In the genomic region with DNA sequence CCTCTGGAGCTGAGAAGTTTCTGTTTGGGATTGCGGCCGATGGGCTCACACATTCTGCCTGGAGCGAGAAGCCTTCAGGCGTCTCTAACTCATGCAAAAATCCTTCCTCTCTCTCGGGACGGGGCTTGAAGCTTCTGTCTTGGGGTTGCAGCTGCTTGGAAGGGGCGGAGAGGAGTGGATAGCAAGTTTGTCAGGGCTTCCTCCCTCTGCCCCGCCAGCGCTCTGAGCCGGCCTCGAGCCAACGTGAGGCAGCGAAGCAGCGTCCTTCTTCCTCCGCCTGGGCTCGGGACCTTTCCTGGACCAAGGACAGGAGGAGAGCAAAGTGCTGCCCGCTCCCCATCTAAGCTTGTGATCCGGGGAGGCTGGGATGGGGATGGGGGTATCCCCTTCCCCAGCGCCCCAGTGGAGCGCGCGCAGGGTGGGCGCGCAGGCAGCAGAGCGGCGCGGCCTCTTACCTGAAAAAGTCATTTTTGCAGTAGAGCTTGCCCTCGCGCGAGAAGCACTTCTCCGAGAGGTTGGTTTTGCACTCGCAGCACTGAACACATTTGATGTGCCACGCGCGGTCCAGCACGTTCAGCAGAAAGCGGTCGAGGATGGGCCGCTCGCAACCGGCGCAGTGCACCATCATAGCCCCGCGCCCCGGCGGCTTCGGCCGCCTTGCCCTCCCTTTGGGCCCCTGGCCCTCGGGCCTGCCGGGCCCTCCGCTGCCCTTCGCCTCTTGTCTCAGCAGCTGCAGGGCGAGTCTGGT, we compare ENCODE assay signal across 27 cellular contexts. TPM values are rescaled to one million over a fixed set of nuclear protein-coding genes. Genes with fewer than 3 reads are reported as not detected.
A peak's percentile ranks its signal among the peaks of the same experiment; 100 is the strongest.
DNase-seq lines count a peak whose midpoint lies in the region; ATAC-seq and TF ChIP-seq lines count a peak whose summit lies in the region.
"Had no signal": no experiment of that assay in that cellular context is flagged by ENCODE, and none has a peak within 500 bp of the region (broad histone marks: within the 10 kb centered on the region; RNA-seq: fewer than 3 reads in every experiment).

No MANE protein-coding gene starts in this region.

- no peaks in the 10 kb centered on the region for H3K9me3 Mint-ChIP-seq in activated T-helper 2 cell treated with anti-CD3 and anti-CD28 coated beads, Interferon-gamma antibody, Interleukin-2, Interleukin-4, amounts not matched to agents 10 μg/mL and 5 μg/mL and 100 μg/mL, durations not matched to agents 14 hours and 24 hours and 36 hours
- H3K9me3 Mint-ChIP-seq: activated B cell treated with CpG ODN at 0.5 μM for 24 hours; activated naive CD8-positive, alpha-beta T cell treated with anti-CD3 and anti-CD28 coated beads, Interleukin-2, amount 10 ng/mL, durations not matched to agents 7 days and 5 days; CD4-positive, alpha-beta T cell had no signal

- H3K4me3 Mint-ChIP-seq in activated T-helper 2 cell treated with anti-CD3 and anti-CD28 coated beads, Interferon-gamma antibody, Interleukin-2, Interleukin-4, amounts not matched to agents 10 μg/mL and 5 μg/mL and 100 μg/mL, durations not matched to agents 14 hours and 24 hours and 36 hours (ENCODE audit: low read depth), result no peak overlapping the region
- H3K4me3 Mint-ChIP-seq: activated B cell treated with CpG ODN at 0.5 μM for 24 hours; activated naive CD8-positive, alpha-beta T cell treated with anti-CD3 and anti-CD28 coated beads, Interleukin-2, amount 10 ng/mL, durations not matched to agents 7 days and 5 days; CD4-positive, alpha-beta T cell had no signal

- H3K9ac ChIP-seq in neural cell (ENCODE audit: low read length), result peak overlapping the region; percentile 60

- no peak for TF ChIP-seq RAD21 in neural cell (conservative IDR thresholded peaks at IDR 0.05)

- no peaks in the 10 kb centered on the region for H3F3A ChIP-seq in neural cell (ENCODE audit: insufficient read depth, low read length, poor library complexity, severe bottlenecking)

- no peak overlapping the region for H3K4me2 ChIP-seq in neural cell (ENCODE audit: low read length)

- peaks cover 3% of the 10 kb centered on the region for H3K4me1 Mint-ChIP-seq in activated T-helper 2 cell treated with anti-CD3 and anti-CD28 coated beads, Interferon-gamma antibody, Interleukin-2, Interleukin-4, amounts not matched to agents 10 μg/mL and 5 μg/mL and 100 μg/mL, durations not matched to agents 14 hours and 24 hours and 36 hours (ENCODE audit: low read depth)

- peak overlapping the region; percentile 34 for H3K27ac ChIP-seq in neural cell (ENCODE audit: low read length)
- H3K27ac ChIP-seq: dorsolateral prefrontal cortex, epithelial cell of prostate, left ventricle myocardium inferior, spleen had no signal

- peaks cover 84% of the 10 kb centered on the region for H3K27me3 Mint-ChIP-seq in activated T-helper 2 cell treated with anti-CD3 and anti-CD28 coated beads, Interferon-gamma antibody, Interleukin-2, Interleukin-4, amounts not matched to agents 10 μg/mL and 5 μg/mL and 100 μg/mL, durations not matched to agents 14 hours and 24 hours and 36 hours (ENCODE audit: low read depth)

- peaks cover 100% of the 10 kb centered on the region for H3K27me3 ChIP-seq in neural cell (ENCODE audit: insufficient read depth, low read depth, low read length)

- H3K9me3 ChIP-seq in neural cell (ENCODE audit: low read length), result peaks cover 20% of the 10 kb centered on the region
- H3K9me3 ChIP-seq: left ventricle myocardium inferior, spleen had no signal

- no peaks in the 10 kb centered on the region for H3K36me3 ChIP-seq in neural cell (ENCODE audit: insufficient read depth, low read length)
- H3K36me3 ChIP-seq: left ventricle myocardium inferior, spleen had no signal

- H4K20me1 ChIP-seq in neural cell (ENCODE audit: insufficient read depth), result no peaks in the 10 kb centered on the region

- H3K79me2 ChIP-seq in neural cell (replicated peaks; ENCODE audit: insufficient read depth, low read length), result no peaks in the 10 kb centered on the region

- no peaks in the 10 kb centered on the region for H3K9me2 ChIP-seq in neural cell (ENCODE audit: insufficient read depth, low read length)

- H3K27ac Mint-ChIP-seq in activated T-helper 2 cell treated with anti-CD3 and anti-CD28 coated beads, Interferon-gamma antibody, Interleukin-2, Interleukin-4, amounts not matched to agents 10 μg/mL and 5 μg/mL and 100 μg/mL, durations not matched to agents 14 hours and 24 hours and 36 hours, result no peak overlapping the region
- H3K27ac Mint-ChIP-seq: activated B cell treated with CpG ODN at 0.5 μM for 24 hours; activated naive CD8-positive, alpha-beta T cell treated with anti-CD3 and anti-CD28 coated beads, Interleukin-2, amount 10 ng/mL, durations not matched to agents 7 days and 5 days; CD4-positive, alpha-beta T cell; naive thymus-derived CD4-positive, alpha-beta T cell had no signal

- DNase-seq in AG08396 (ENCODE audit: low spot score), result peak; percentile 14
- peak; percentile 39 for DNase-seq in GM20000 (ENCODE audit: low spot score)
- DNase-seq in ecto neural progenitor cell (ENCODE audit: low spot score), result peak; percentile 75
- no peak for DNase-seq in activated T-helper 2 cell treated with anti-CD3 and anti-CD28 coated beads, Interferon-gamma antibody, Interleukin-2, Interleukin-4, amounts not matched to agents 10 μg/mL and 5 μg/mL and 100 μg/mL, durations not matched to agents 14 hours and 24 hours and 36 hours (ENCODE audit: low spot score)
- no peak for DNase-seq in NCI-H524 treated with DMSO at 0.1 percent for 48 hours (lab: John Stamatoyannopoulos, UW)
- DNase-seq: activated B cell treated with CpG ODN at 0.5 μM for 24 hours; activated CD4-positive, alpha-beta T cell treated with anti-CD3 and anti-CD28 coated beads, Interleukin-2, amount 50 U/mL, for 4 hours; activated naive CD8-positive, alpha-beta T cell treated with anti-CD3 and anti-CD28 coated beads, Interleukin-2, amount 10 ng/mL, durations not matched to agents 7 days and 5 days; CD4-positive, alpha-beta T cell; cerebellar nuclear complex; DMS153; dorsolateral prefrontal cortex; GF-D8; left ventricle myocardium inferior; naive thymus-derived CD4-positive, alpha-beta T cell; NCI-H1694 treated with DMSO at 0.1 percent for 48 hours; NCI-H2227 treated with DMSO at 0.1 percent for 48 hours; NCI-H774; spleen; stimulated activated CD4-positive, alpha-beta T cell treated with anti-CD3 and anti-CD28 coated beads, Interleukin-4, amount 100 ng/mL, for 1 hour; stimulated activated naive CD4-positive, alpha-beta T cell had no signal

- no peaks in the 10 kb centered on the region for H3K36me3 Mint-ChIP-seq in activated T-helper 2 cell treated with anti-CD3 and anti-CD28 coated beads, Interferon-gamma antibody, Interleukin-2, Interleukin-4, amounts not matched to agents 10 μg/mL and 5 μg/mL and 100 μg/mL, durations not matched to agents 14 hours and 24 hours and 36 hours (ENCODE audit: low read depth)

- TF ChIP-seq CTCF in GM20000 (IDR thresholded peaks at IDR 0.05; ENCODE audit: extremely low read depth, missing control alignments), result no peak
- TF ChIP-seq CTCF in neural cell (IDR thresholded peaks at IDR 0.05; ENCODE audit: poor library complexity, severe bottlenecking), result no peak

- peak overlapping the region; percentile 68 for H3K4me3 ChIP-seq in neural cell (ENCODE audit: low read length)
- H3K4me3 ChIP-seq: dorsolateral prefrontal cortex, left ventricle myocardium inferior, spleen had no signal

- no peak overlapping the region for H2AFZ ChIP-seq in neural cell (ENCODE audit: low read depth, low read length)

- intact Hi-C loops in activated T-helper 2 cell treated with anti-CD3 and anti-CD28 coated beads, Interferon-gamma antibody, Interleukin-2, Interleukin-4, amounts not matched to agents 10 μg/mL and 5 μg/mL and 100 μg/mL, durations not matched to agents 14 hours and 24 hours and 36 hours (cut with micrococcal nuclease), result loop anchor here (1.0 kb wide), 1 partner anchor 8 kb away; no protein-coding TSS in a partner anchor

- ATAC-seq in GM18511 (IDR thresholded peaks at IDR 0.05; ENCODE audit: unreplicated experiment), result no peak
- ATAC-seq: naive thymus-derived CD4-positive, alpha-beta T cell had no signal

- no peak for TF ChIP-seq EP300 in neural cell (conservative IDR thresholded peaks at IDR 0.05; ENCODE audit: poor library complexity, severe bottlenecking)

TF ChIP-seq in neural cell, 6 proteins besides CTCF, POLR2A, EP300 and RAD21 (continues in another document):
- TF ChIP-seq, protein P1, sequence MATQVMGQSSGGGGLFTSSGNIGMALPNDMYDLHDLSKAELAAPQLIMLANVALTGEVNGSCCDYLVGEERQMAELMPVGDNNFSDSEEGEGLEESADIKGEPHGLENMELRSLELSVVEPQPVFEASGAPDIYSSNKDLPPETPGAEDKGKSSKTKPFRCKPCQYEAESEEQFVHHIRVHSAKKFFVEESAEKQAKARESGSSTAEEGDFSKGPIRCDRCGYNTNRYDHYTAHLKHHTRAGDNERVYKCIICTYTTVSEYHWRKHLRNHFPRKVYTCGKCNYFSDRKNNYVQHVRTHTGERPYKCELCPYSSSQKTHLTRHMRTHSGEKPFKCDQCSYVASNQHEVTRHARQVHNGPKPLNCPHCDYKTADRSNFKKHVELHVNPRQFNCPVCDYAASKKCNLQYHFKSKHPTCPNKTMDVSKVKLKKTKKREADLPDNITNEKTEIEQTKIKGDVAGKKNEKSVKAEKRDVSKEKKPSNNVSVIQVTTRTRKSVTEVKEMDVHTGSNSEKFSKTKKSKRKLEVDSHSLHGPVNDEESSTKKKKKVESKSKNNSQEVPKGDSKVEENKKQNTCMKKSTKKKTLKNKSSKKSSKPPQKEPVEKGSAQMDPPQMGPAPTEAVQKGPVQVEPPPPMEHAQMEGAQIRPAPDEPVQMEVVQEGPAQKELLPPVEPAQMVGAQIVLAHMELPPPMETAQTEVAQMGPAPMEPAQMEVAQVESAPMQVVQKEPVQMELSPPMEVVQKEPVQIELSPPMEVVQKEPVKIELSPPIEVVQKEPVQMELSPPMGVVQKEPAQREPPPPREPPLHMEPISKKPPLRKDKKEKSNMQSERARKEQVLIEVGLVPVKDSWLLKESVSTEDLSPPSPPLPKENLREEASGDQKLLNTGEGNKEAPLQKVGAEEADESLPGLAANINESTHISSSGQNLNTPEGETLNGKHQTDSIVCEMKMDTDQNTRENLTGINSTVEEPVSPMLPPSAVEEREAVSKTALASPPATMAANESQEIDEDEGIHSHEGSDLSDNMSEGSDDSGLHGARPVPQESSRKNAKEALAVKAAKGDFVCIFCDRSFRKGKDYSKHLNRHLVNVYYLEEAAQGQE (IDR thresholded peaks at IDR 0.05; ENCODE audit: borderline replicate concordance), result no peak
- no peak for TF ChIP-seq EZH2 (IDR thresholded peaks at IDR 0.05; ENCODE audit: borderline replicate concordance, insufficient read depth, low read length, poor library complexity, severe bottlenecking)

RNA-seq across cellular contexts. Expression of gene LHX5, which starts 0.6 kb away (rescaled TPM):
- 2.0 and 3.8 TPM in 2 replicates for polyA plus RNA-seq in neural cell
- 4.1 and 5.6 TPM in 2 replicates for polyA minus RNA-seq in neural cell
- not detected in 2 replicates for total RNA-seq in activated T-helper 2 cell treated with anti-CD3 and anti-CD28 coated beads, Interferon-gamma antibody, Interleukin-2, Interleukin-4, amounts not matched to agents 10 μg/mL and 5 μg/mL and 100 μg/mL, durations not matched to agents 14 hours and 24 hours and 36 hours
- total RNA-seq: activated B cell treated with CpG ODN at 0.5 μM for 24 hours; activated naive CD8-positive, alpha-beta T cell treated with anti-CD3 and anti-CD28 coated beads, Interleukin-2, amount 10 ng/mL, durations not matched to agents 7 days and 5 days; CD4-positive, alpha-beta T cell; dorsolateral prefrontal cortex; left ventricle myocardium inferior; LHCN-M2; naive thymus-derived CD4-positive, alpha-beta T cell; OCI-LY7; osteocyte; spleen had no signal
- polyA plus RNA-seq: naive thymus-derived CD4-positive, alpha-beta T cell; spleen had no signal

RNA-seq across cellular contexts. Expression of gene SDSL, which starts 48.9 kb away (rescaled TPM):
- polyA plus RNA-seq in neural cell, result 0.54 and 2.7 TPM in 2 replicates
- polyA minus RNA-seq in neural cell, result 0.49 TPM in 1 of 2 replicates, not detected in the other
- 0.46 and 0.67 TPM in 2 replicates for total RNA-seq in activated T-helper 2 cell treated with anti-CD3 and anti-CD28 coated beads, Interferon-gamma antibody, Interleukin-2, Interleukin-4, amounts not matched to agents 10 μg/mL and 5 μg/mL and 100 μg/mL, durations not matched to agents 14 hours and 24 hours and 36 hours
- total RNA-seq: OCI-LY7 had no signal
- polyA plus RNA-seq: naive thymus-derived CD4-positive, alpha-beta T cell had no signal

Comparison
In these comparisons a context has a peak if more than half of its experiments do, and no peak if none do; other contexts are left out.
1. DNase-seq: peak in AG08396 (single experiment), GM20000 (single experiment) and ecto neural progenitor cell (single experiment); none in activated T-helper 2 cell treated with anti-CD3 and anti-CD28 coated beads, Interferon-gamma antibody, Interleukin-2, Interleukin-4, amounts not matched to agents 10 μg/mL and 5 μg/mL and 100 μg/mL, durations not matched to agents 14 hours and 24 hours and 36 hours (single experiment) and NCI-H524 treated with DMSO at 0.1 percent for 48 hours (single experiment).